8 cellular contexts compared by ENCODE assay signal in the genomic region with DNA sequence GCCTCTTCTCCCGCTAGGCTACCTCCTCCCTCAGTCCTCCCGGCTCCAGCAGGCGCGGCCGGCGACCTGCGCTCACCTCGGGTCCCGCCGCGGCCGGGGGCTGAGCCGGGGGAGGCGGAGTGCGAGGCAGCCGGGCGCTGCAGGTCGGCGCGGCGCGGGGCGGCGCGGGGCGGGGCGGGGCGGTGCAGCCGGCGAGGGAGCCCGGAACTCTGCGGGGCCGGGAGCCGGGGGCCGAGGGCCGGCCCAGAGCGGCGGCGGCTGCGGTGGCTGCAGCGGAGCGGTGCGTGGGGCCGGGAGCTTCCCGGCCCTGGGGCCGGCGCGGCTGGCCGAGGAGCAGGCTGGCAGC. TPM values are rescaled to one million over a fixed set of nuclear protein-coding genes. Genes with fewer than 3 reads are reported as not detected.
DNase-seq lines count a peak whose midpoint lies in the region; ATAC-seq and TF ChIP-seq lines count a peak whose summit lies in the region.

No MANE protein-coding gene starts in this region.

- intact Hi-C loops in Panc1 (cut with micrococcal nuclease; ENCODE audit: unreplicated experiment): loop anchor here (10.0 kb wide), 1 partner anchor 91 kb away; no protein-coding TSS in a partner anchor
- intact Hi-C loops in ascending aorta (cut with DNase I): loop anchor here (1.0 to 2.0 kb wide), 3 partner anchors 45 to 93 kb away; no protein-coding TSS in a partner anchor

- CTCF ChIA-PET in Panc1 (lab: Charles Lee): interaction anchor here (0.6 to 1.0 kb wide), 2 partner anchors 16 to 613 kb away, joined by 3 to 5 read pairs; no protein-coding TSS in a partner anchor

- DNase-seq in NCI-H146 (lab: John Stamatoyannopoulos, UW) (peak; percentile 59), NCI-H146 treated with DMSO at 0.1 percent for 48 hours (lab: John Stamatoyannopoulos, UW; ENCODE audit: unreplicated experiment) (no peak), Panc1 (ENCODE audit: low read depth, low spot score) (no peak), ascending aorta (ENCODE audit: low spot score in 2 of 2) (peak in 1 of 2 donors; percentile 75), iPS-NIHi7 (ENCODE audit: extremely low spot score) (peak; percentile 51), NCI-H2196 treated with DMSO at 0.1 percent for 48 hours (lab: John Stamatoyannopoulos, UW; ENCODE audit: unreplicated experiment) (no peak)
- peak; percentile 28 for DNase-seq in stimulated activated CD4-positive, alpha-beta T cell treated with anti-CD3 and anti-CD28 coated beads, Interleukin-2, amount 100 ng/mL, for 4 hours (ENCODE audit: low read depth)

- ATAC-seq in HG02840 (IDR thresholded peaks at IDR 0.05; ENCODE audit: low FRiP score, unreplicated experiment) (peak; percentile 38), Panc1 (peak; percentile 84)

- peaks cover 22% of the 10 kb centered on the region for H3K4me1 ChIP-seq in Panc1 (ENCODE audit: control insufficient read depth, insufficient read depth, low read length)
- H3K4me1 ChIP-seq in ascending aorta: peaks cover 4 to 17% of the 10 kb centered on the region in 2 donors

- in situ Hi-C loops in Panc1 (cut with HindIII; ENCODE audit: low pct_unique_long_range_greater_than_20kb, low sequenced_read_pairs): no loop called here

- no TSS peak for BruUV-seq in Panc1 (replicated peaks; lab: Mats Ljungman, UMichigan)

- TF ChIP-seq CTCF in Panc1 (IDR thresholded peaks at IDR 0.05) (no peak), ascending aorta (IDR thresholded peaks at IDR 0.05) (no peak)

- peak overlapping the region; percentile 63 to 91 for H3K4me3 ChIP-seq in Panc1 (ENCODE audit: low read depth in 2 of 2, low read length in 2 of 2)
- peak overlapping the region; percentile 91 to 99 for H3K4me3 ChIP-seq in ascending aorta

- H3K27ac ChIP-seq in Panc1 (ENCODE audit: low read length): peak overlapping the region; percentile 82
- H3K27ac ChIP-seq in ascending aorta: peak overlapping the region; percentile 93 to 99

- no peaks in the 10 kb centered on the region; the same call in 1 of the 2 replicates for H3K36me3 ChIP-seq in Panc1 (ENCODE audit: control insufficient read depth, insufficient read depth, low read length)
- no peaks in the 10 kb centered on the region for H3K36me3 ChIP-seq in ascending aorta

- H3K27me3 ChIP-seq in Panc1 (ENCODE audit: control insufficient read depth, insufficient read depth, low read length): no peaks in the 10 kb centered on the region
- H3K27me3 ChIP-seq in ascending aorta: no peaks in the 10 kb centered on the region

- H3K9me3 ChIP-seq in Panc1 (ENCODE audit: control insufficient read depth, insufficient read depth, low read depth, low read length) (no peaks in the 10 kb centered on the region), ascending aorta (no peaks in the 10 kb centered on the region)

- POLR2A ChIA-PET in Panc1 (lab: Charles Lee): no interaction called here

RNA-seq across cellular contexts. Expression of a gene that starts 0.4 kb away (rescaled TPM):
- 27.6 TPM for total RNA-seq in Panc1 (2021; ENCODE audit: unreplicated experiment)
- polyA plus RNA-seq in Panc1 (2012; ENCODE audit: insufficient read length): 21.5 TPM
- 6.9 TPM for total RNA-seq in ascending aorta

Comparison
In these comparisons a context has a peak if more than half of its experiments do, and no peak if none do; other contexts are left out.
1. DNase-seq: peak in NCI-H146 (single experiment), iPS-NIHi7 (single experiment) and stimulated activated CD4-positive, alpha-beta T cell treated with anti-CD3 and anti-CD28 coated beads, Interleukin-2, amount 100 ng/mL, for 4 hours (single experiment); none in NCI-H146 treated with DMSO at 0.1 percent for 48 hours (single experiment), Panc1 (single experiment) and NCI-H2196 treated with DMSO at 0.1 percent for 48 hours (single experiment).